In the genomic region with DNA sequence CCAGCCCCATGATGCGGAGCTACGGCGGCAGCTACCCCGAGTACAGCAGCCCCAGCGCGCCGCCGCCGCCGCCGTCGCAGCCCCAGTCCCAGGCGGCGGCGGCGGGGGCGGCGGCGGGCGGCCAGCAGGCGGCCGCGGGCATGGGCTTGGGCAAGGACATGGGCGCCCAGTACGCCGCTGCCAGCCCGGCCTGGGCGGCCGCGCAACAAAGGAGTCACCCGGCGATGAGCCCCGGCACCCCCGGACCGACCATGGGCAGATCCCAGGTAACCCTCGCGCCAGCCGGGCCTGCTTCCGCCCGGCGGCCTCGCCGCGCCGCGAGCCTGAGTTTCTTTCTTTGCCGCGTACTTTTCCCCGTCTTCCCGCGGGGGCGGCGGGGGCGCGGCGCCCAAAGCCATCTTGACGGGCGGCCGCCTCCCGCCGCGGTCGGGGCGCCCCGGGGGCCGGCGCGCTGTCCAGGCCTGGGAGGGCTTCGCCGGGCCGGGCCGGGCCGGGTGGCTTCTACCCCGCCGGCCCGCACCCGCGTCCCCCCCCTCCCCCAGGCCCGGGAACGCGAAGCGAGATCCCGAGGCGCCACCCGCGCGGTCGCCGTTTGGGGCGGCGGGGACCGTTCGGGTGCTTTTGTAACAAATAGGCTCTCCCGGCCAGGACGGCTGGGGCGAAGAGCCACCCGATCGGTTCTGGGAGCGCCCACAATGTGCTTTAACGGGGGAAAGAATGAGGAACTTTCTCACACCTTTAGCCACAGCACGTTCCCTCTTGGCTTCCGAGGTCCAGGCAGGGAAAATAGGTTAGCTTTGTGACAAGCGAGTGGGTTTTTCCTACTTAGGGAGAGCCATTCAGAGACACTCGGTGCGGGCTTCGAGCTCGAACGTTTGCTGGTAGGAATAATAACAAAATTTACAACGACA, we compare ENCODE assay signal across 8 cellular contexts. TPM values are rescaled to one million over a fixed set of nuclear protein-coding genes. Genes with fewer than 3 reads are reported as not detected.
DNase-seq lines count a peak whose midpoint lies in the region; ATAC-seq lines count a peak whose summit lies in the region.

No MANE protein-coding gene starts in this region.

- no peaks in the 10 kb centered on the region for H3K36me3 ChIP-seq in MG63
- H3K36me3 ChIP-seq in mesendoderm (ENCODE audit: control insufficient read depth, insufficient read depth, low read length) = no peaks in the 10 kb centered on the region

- CTCF ChIA-PET in activated CD4-positive, alpha-beta T cell treated with anti-CD3 and anti-CD28 coated beads, Interleukin-2, amount 10 ng/mL, durations not matched to agents 7 days and 5 days (lab: Charles Lee) = interaction anchor here (1.2 kb wide), 2 partner anchors 9 to 93 kb away, joined by 4 read pairs; no protein-coding TSS in a partner anchor

- DNase-seq in DMS53 (lab: John Stamatoyannopoulos, UW) = peak; percentile 75
- DNase-seq in DMS53 treated with DMSO at 0.1 percent for 48 hours (lab: John Stamatoyannopoulos, UW; ENCODE audit: unreplicated experiment) = no peak
- DNase-seq in MG63 = peak; percentile 43
- peak; percentile 52 for DNase-seq in activated CD4-positive, alpha-beta T cell treated with anti-CD3 and anti-CD28 coated beads, Interleukin-2, amount 10 ng/mL, durations not matched to agents 7 days and 5 days
- DNase-seq in ecto neural progenitor cell (ENCODE audit: low spot score) = peak; percentile 65
- peak; percentile 67 for DNase-seq in mesendoderm
- DNase-seq in stimulated activated CD8-positive, alpha-beta memory T cell treated with anti-CD3 and anti-CD28 coated beads, Interleukin-15, amount 100 ng/mL, for 24 hours (ENCODE audit: low read depth) = peak; percentile 35

- peak overlapping the region; percentile 97 for H4K8ac ChIP-seq in mesendoderm (ENCODE audit: low read depth, low read length)

- peak overlapping the region; percentile 49 for H3K4ac ChIP-seq in mesendoderm (ENCODE audit: low read depth, low read length)

- no peaks in the 10 kb centered on the region for H3K27me3 ChIP-seq in MG63
- H3K27me3 ChIP-seq in mesendoderm (ENCODE audit: insufficient read depth, low read length, poor library complexity) = no peaks in the 10 kb centered on the region

- peak overlapping the region; percentile 92 for H3K56ac ChIP-seq in mesendoderm (ENCODE audit: low read length)

- H3K27ac ChIP-seq in mesendoderm (ENCODE audit: low read depth, low read length) = peak overlapping the region; percentile 94

- POLR2A ChIA-PET in activated CD4-positive, alpha-beta T cell treated with anti-CD3 and anti-CD28 coated beads, Interleukin-2, amount 10 ng/mL, durations not matched to agents 7 days and 5 days (lab: Charles Lee) = interaction anchor here (1.2 kb wide), 1 partner anchor 242 kb away, joined by 7 read pairs; no protein-coding TSS in a partner anchor

- no peaks in the 10 kb centered on the region for H3K9me3 Mint-ChIP-seq in activated CD4-positive, alpha-beta T cell treated with anti-CD3 and anti-CD28 coated beads, Interleukin-2, amount 10 ng/mL, durations not matched to agents 7 days and 5 days

- peak overlapping the region; percentile 94 for H3K9ac ChIP-seq in mesendoderm (ENCODE audit: low read length)

- H2AK5ac ChIP-seq in mesendoderm (ENCODE audit: low read length) = no peak overlapping the region

- peak overlapping the region; percentile 4 for H3K23ac ChIP-seq in mesendoderm (ENCODE audit: low read length)

- H3K4me1 Mint-ChIP-seq in activated CD4-positive, alpha-beta T cell treated with anti-CD3 and anti-CD28 coated beads, Interleukin-2, amount 10 ng/mL, durations not matched to agents 7 days and 5 days = peaks cover 52% of the 10 kb centered on the region

- peak overlapping the region; percentile 75 for H2BK120ac ChIP-seq in mesendoderm (ENCODE audit: low read depth, low read length)

- H3K4me1 ChIP-seq in mesendoderm (ENCODE audit: control insufficient read depth, low read depth, low read length) = peaks cover 2% of the 10 kb centered on the region

- peak overlapping the region; percentile 79 for H3K4me2 ChIP-seq in mesendoderm (ENCODE audit: low read length)

- no peak overlapping the region for H4K5ac ChIP-seq in mesendoderm (ENCODE audit: low read length)

- no peaks in the 10 kb centered on the region for H3K27me3 Mint-ChIP-seq in activated CD4-positive, alpha-beta T cell treated with anti-CD3 and anti-CD28 coated beads, Interleukin-2, amount 10 ng/mL, durations not matched to agents 7 days and 5 days

- H3K79me2 ChIP-seq in mesendoderm (ENCODE audit: control insufficient read depth, insufficient read depth, low read length) = peaks cover 42% of the 10 kb centered on the region

- H3K9me3 ChIP-seq in MG63 = no peaks in the 10 kb centered on the region

- H2BK15ac ChIP-seq in mesendoderm (replicated peaks; ENCODE audit: low read depth) = peak overlapping the region; percentile 9

- H3K36me3 Mint-ChIP-seq in activated CD4-positive, alpha-beta T cell treated with anti-CD3 and anti-CD28 coated beads, Interleukin-2, amount 10 ng/mL, durations not matched to agents 7 days and 5 days (ENCODE audit: low read depth) = peaks cover 11% of the 10 kb centered on the region

- no peak for ATAC-seq in GM18868 (IDR thresholded peaks at IDR 0.05; ENCODE audit: unreplicated experiment)

- H3K4me3 ChIP-seq in MG63 (peak overlapping the region; percentile 68), mesendoderm (ENCODE audit: low read length) (peak overlapping the region; percentile 85)

- peak overlapping the region; percentile 89 for H3K27ac Mint-ChIP-seq in activated CD4-positive, alpha-beta T cell treated with anti-CD3 and anti-CD28 coated beads, Interleukin-2, amount 10 ng/mL, durations not matched to agents 7 days and 5 days

- peaks cover 2% of the 10 kb centered on the region for H3K79me1 ChIP-seq in mesendoderm (ENCODE audit: low read length)

- H2BK5ac ChIP-seq in mesendoderm (ENCODE audit: low read length) = peak overlapping the region; percentile 43

- peak overlapping the region; percentile 57 for H3K18ac ChIP-seq in mesendoderm (ENCODE audit: low read length)

- no CpG with 5 or more reads among the region's 109 CpGs for WGBS in mesendoderm (ENCODE audit: extremely low coverage, insufficient coverage, low lambda C conversion rate)

- peak overlapping the region; percentile 79 for H3K4me3 Mint-ChIP-seq in activated CD4-positive, alpha-beta T cell treated with anti-CD3 and anti-CD28 coated beads, Interleukin-2, amount 10 ng/mL, durations not matched to agents 7 days and 5 days

RNA-seq across cellular contexts. Expression of a gene that starts 2.3 kb away (rescaled TPM):
- total RNA-seq in MG63 (2014; rRNA removed; shearing (Covaris generic); ENCODE audit: low replicate concordance) = 9.2 and 9.9 TPM in 2 replicates
- 10 to 100 TPM; 76.8 to 89.6 TPM for total RNA-seq in activated CD4-positive, alpha-beta T cell treated with anti-CD3 and anti-CD28 coated beads, Interleukin-2, amount 10 ng/mL, durations not matched to agents 7 days and 5 days
- polyA plus RNA-seq in mesendoderm (2013, experiment 1 of 2) = 43.9 TPM
- polyA plus RNA-seq in mesendoderm (2013, experiment 2 of 2) = 42.1 TPM
